Comparison of ENCODE assay signal across 1 cellular context in the genomic region with DNA sequence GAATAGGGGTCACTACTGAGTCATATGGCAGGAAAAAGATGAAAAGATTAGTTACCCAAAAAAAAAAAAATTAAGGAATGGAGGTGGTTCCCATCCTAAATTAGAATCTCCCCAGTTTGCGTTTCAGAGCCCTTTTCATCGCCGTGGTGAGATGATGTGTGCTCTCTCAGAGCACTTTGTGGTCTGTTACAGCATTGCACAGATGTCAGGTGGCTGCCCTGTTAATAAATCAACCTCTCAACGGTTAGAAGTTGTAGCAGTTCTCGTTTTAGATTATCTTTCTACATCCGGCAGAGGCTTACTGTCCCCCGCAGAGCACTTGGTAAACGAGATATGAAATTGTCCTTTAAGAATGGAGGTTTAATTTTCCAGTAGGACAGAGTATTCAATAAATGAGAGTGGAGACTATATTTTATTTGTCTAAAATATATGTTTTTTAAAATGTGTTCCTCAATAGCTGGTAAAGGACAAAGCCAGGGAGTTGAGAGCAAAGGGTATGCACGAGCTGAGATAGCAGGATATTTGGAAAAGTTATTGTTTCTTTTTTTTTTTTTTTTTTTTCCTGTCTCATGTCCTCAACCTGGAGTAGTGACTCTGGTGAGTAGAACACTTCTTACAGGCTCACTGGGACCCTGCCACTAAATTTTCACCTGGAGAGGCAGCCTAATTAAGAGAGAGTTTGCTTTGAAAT.
A peak's percentile ranks its signal among the peaks of the same experiment; 100 is the strongest.
TF ChIP-seq lines count a peak whose summit lies in the region.

No MANE protein-coding gene starts in this region.

TF ChIP-seq in K562, 482 proteins besides CTCF, POLR2A, EP300 and RAD21 (continued from another document):
- 0 out of 2 replicates have a peak, but pooled peaks have one; percentile 29 for TF ChIP-seq ZNF24 (IDR thresholded peaks at IDR 0.05)
- TF ChIP-seq SIX5 (IDR thresholded peaks at IDR 0.05; ENCODE audit: borderline replicate concordance in 1 of 2, insufficient read depth in 1 of 2, low read depth in 1 of 2, low read length in 2 of 2) = no peak
- TF ChIP-seq, protein P1, sequence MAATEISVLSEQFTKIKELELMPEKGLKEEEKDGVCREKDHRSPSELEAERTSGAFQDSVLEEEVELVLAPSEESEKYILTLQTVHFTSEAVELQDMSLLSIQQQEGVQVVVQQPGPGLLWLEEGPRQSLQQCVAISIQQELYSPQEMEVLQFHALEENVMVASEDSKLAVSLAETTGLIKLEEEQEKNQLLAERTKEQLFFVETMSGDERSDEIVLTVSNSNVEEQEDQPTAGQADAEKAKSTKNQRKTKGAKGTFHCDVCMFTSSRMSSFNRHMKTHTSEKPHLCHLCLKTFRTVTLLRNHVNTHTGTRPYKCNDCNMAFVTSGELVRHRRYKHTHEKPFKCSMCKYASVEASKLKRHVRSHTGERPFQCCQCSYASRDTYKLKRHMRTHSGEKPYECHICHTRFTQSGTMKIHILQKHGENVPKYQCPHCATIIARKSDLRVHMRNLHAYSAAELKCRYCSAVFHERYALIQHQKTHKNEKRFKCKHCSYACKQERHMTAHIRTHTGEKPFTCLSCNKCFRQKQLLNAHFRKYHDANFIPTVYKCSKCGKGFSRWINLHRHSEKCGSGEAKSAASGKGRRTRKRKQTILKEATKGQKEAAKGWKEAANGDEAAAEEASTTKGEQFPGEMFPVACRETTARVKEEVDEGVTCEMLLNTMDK (IDR thresholded peaks at IDR 0.05; ENCODE audit: borderline replicate concordance, insufficient read depth, low read depth, low read length, poor library complexity, severe bottlenecking) = no peak
- no peak for TF ChIP-seq MAFG (tag; conservative IDR thresholded peaks at IDR 0.05)
- 0 out of 2 replicates have a peak, but pooled peaks have one; percentile 68 for TF ChIP-seq HEY1 (CRISPR knock-in tag; IDR thresholded peaks at IDR 0.05; ENCODE audit: borderline replicate concordance)
- no peak for TF ChIP-seq YBX1 (IDR thresholded peaks at IDR 0.05)
- no peak for TF ChIP-seq ZNF785 (CRISPR knock-in tag; IDR thresholded peaks at IDR 0.05)
- peak; percentile 65; the same call in 1 of the 2 replicates for TF ChIP-seq ZNF175 (CRISPR knock-in tag; IDR thresholded peaks at IDR 0.05; ENCODE audit: low read depth)
- peak; percentile 69; the same call in 1 of the 2 replicates for TF ChIP-seq GATAD2B (IDR thresholded peaks at IDR 0.05; ENCODE audit: borderline replicate concordance)
- TF ChIP-seq, protein P2, sequence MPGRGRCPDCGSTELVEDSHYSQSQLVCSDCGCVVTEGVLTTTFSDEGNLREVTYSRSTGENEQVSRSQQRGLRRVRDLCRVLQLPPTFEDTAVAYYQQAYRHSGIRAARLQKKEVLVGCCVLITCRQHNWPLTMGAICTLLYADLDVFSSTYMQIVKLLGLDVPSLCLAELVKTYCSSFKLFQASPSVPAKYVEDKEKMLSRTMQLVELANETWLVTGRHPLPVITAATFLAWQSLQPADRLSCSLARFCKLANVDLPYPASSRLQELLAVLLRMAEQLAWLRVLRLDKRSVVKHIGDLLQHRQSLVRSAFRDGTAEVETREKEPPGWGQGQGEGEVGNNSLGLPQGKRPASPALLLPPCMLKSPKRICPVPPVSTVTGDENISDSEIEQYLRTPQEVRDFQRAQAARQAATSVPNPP (IDR thresholded peaks at IDR 0.05; ENCODE audit: borderline replicate concordance, insufficient read depth, insufficient read length) = no peak
- TF ChIP-seq ZNF143 (CRISPR knock-in tag; IDR thresholded peaks at IDR 0.05) = no peak
- TF ChIP-seq CBX3 (IDR thresholded peaks at IDR 0.05; ENCODE audit: borderline replicate concordance in 1 of 2, low read length in 2 of 2) = peak in 1 of 2 experiments; percentile 76; a peak in 1 of 3 replicates
TF ChIP-seq in K562: peak in this region for 147.
